In the genomic region with DNA sequence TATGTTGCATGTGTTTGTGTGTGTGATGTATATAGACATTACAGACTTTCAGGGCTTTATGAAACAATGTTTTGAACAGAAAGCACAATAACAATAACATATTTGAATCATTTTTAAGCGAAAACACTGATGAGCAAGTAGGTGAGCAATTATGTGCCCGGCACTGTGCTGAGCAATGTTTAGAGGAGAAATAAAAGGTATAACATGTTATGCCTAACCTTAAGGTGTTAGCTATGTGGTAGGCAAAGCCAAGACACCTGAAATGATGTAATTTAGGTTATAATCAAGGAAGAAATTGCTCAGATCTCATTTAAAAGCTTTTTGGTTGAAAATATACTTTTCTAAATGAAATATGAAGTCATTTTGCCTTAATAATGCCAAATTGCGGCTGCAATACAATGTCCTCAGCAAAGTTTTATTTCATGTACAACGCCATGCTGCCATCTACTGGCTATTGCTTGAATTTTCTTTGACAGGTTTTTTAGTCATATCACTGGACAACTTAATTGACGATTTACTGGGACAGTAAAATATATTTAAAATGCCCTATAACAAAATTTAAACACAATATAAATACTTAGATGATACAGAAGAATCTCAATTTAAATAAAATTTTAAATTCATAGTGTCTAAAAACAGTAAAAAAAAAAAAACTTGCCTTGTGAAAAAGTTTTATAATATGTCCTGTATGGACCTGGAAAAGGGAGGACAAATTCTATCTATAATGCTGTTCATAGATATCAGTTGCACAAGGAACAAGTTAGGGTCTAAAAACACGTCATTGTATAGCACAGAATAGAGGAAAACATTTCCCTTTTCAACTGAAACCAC, we compare ENCODE assay signal across 8 cellular contexts.
DNase-seq lines count a peak whose midpoint lies in the region; ATAC-seq and TF ChIP-seq lines count a peak whose summit lies in the region.

No MANE protein-coding gene starts in this region.

- no peaks in the 10 kb centered on the region for H3K79me1 ChIP-seq in IMR-90 (ENCODE audit: low read depth in 1 of 2, low read length in 2 of 2)

- no peaks in the 10 kb centered on the region for H3K9me3 ChIP-seq in IMR-90 (ENCODE audit: control insufficient read depth, insufficient read depth, low read length)

- no peak overlapping the region for H2AK9ac ChIP-seq in IMR-90 (replicated peaks; ENCODE audit: low read depth, low read length, poor library complexity)

- BruUV-seq in IMR-90 (replicated peaks; lab: Mats Ljungman, UMichigan) = no TSS peak

- peak; percentile 74 for ATAC-seq in GM19372 (IDR thresholded peaks at IDR 0.05; ENCODE audit: low read depth, unreplicated experiment)
- ATAC-seq in IMR-90 (ENCODE audit: low read depth) = peak; percentile 67

- in situ Hi-C loops in IMR-90 (cut with MboI; ENCODE audit: low sequenced_read_pairs) = loop anchor here (5.0 to 25.0 kb wide), 2 partner anchors 205 to 535 kb away; no protein-coding TSS in a partner anchor

- H3K9ac ChIP-seq in IMR-90 (ENCODE audit: low read depth, low read length) = no peak overlapping the region

- H3K23ac ChIP-seq in IMR-90 (ENCODE audit: low read depth, low read length) = no peak overlapping the region

- POLR2A ChIA-PET in IMR-90 (lab: Charles Lee; ENCODE audit: unreplicated experiment) = no interaction called here

- no peak overlapping the region for H4K5ac ChIP-seq in IMR-90 (ENCODE audit: low read depth, low read length)

- no peaks in the 10 kb centered on the region for H4K20me1 ChIP-seq in IMR-90 (ENCODE audit: insufficient read depth, low read length)

- no peak overlapping the region for H2AK5ac ChIP-seq in IMR-90 (ENCODE audit: low read depth, low read length)

- H2BK120ac ChIP-seq in IMR-90 (ENCODE audit: low read depth, low read length) = no peak overlapping the region

- H4K8ac ChIP-seq in IMR-90 (ENCODE audit: low read depth in 2 of 2, low read length in 2 of 2) = no peak overlapping the region

- no CpG with 5 or more reads among the region's 6 CpGs for WGBS in IMR-90 (ENCODE audit: extremely low coverage in 2 of 2, insufficient read length in 1 of 2), 2 experiments

- H2BK5ac ChIP-seq in IMR-90 (ENCODE audit: low read depth, low read length, poor library complexity, severe bottlenecking) = no peak overlapping the region

- H3K4me3 ChIP-seq in IMR-90 (ENCODE audit: insufficient read depth, low read depth, low read length) = no peak overlapping the region

- TF ChIP-seq CTCF in IMR-90 (conservative IDR thresholded peaks at IDR 0.05; ENCODE audit: low read depth, low read length) = peak; percentile 82

- CTCF ChIA-PET in IMR-90 (lab: Yijun Ruan, JAX) = interaction anchor here (0.6 to 4.7 kb wide), 9 partner anchors 14 to 435 kb away, joined by 3 to 35 read pairs (median 4); no protein-coding TSS in a partner anchor

- H3K18ac ChIP-seq in IMR-90 (ENCODE audit: low read depth, low read length) = no peak overlapping the region

- H3K9me1 ChIP-seq in IMR-90 (ENCODE audit: insufficient read depth, low read length) = no peaks in the 10 kb centered on the region

- H2BK20ac ChIP-seq in IMR-90 (ENCODE audit: low read depth, low read length) = no peak overlapping the region

- H3K27me3 ChIP-seq in IMR-90 (ENCODE audit: control insufficient read depth, insufficient read depth, low read length) = peaks cover 1% of the 10 kb centered on the region; the same call in 1 of the 2 replicates

- H3K36me3 ChIP-seq in IMR-90 (ENCODE audit: control insufficient read depth, insufficient read depth, low read length) = no peaks in the 10 kb centered on the region

- intact Hi-C loops in IMR-90 (cut with micrococcal nuclease) = loop anchor here (1.0 to 10.0 kb wide), 5 partner anchors 122 to 546 kb away; no protein-coding TSS in a partner anchor

- peak; percentile 32 for DNase-seq in NCI-H1436 (lab: John Stamatoyannopoulos, UW)
- DNase-seq in NCI-H1436 treated with DMSO at 0.1 percent for 48 hours (lab: John Stamatoyannopoulos, UW) = no peak
- DNase-seq in IMR-90 = peak; percentile 69
- peak; percentile 22 for DNase-seq in SKM-1 treated with dmso at 0.1 percent for 144 hours (lab: John Stamatoyannopoulos, UW; ENCODE audit: unreplicated experiment)
- peak; percentile 76 for DNase-seq in dedifferentiated amniotic fluid mesenchymal stem cell (ENCODE audit: extremely low spot score)
- DNase-seq in middle frontal gyrus (ENCODE audit: extremely low spot score, low spot score) = peak; percentile 65
- DNase-seq in UCSD-AML1 (lab: John Stamatoyannopoulos, UW; ENCODE audit: unreplicated experiment) = no peak

- H3K4me2 ChIP-seq in IMR-90 (ENCODE audit: low read depth, low read length) = no peak overlapping the region

- no peak overlapping the region for H3K27ac ChIP-seq in IMR-90 (ENCODE audit: insufficient read depth, low read length)

- TF ChIP-seq POLR2A in IMR-90 (IDR thresholded peaks at IDR 0.05; ENCODE audit: low read depth, low read length) = no peak

- H3K56ac ChIP-seq in IMR-90 (ENCODE audit: extremely low read depth, insufficient read depth, low read length) = no peak overlapping the region

- H3K14ac ChIP-seq in IMR-90 (replicated peaks; ENCODE audit: low read depth, low read length) = no peak overlapping the region

- no peak overlapping the region for H2BK15ac ChIP-seq in IMR-90 (ENCODE audit: low read depth, low read length)

- H3K4ac ChIP-seq in IMR-90 (ENCODE audit: low read depth, low read length) = no peak overlapping the region

- H4K91ac ChIP-seq in IMR-90 (ENCODE audit: insufficient read depth, low read depth, low read length) = no peak overlapping the region

- no peaks in the 10 kb centered on the region for H3K4me1 ChIP-seq in IMR-90 (ENCODE audit: control insufficient read depth, insufficient read depth, low read length)

- dilution Hi-C loops in IMR-90 (cut with HindIII; ENCODE audit: low sequenced_read_pairs, unreplicated experiment) = no loop called here

- peak; percentile 83 for TF ChIP-seq RAD21 in IMR-90 (IDR thresholded peaks at IDR 0.05; ENCODE audit: low read length)

- H2AFZ ChIP-seq in IMR-90 (replicated peaks; ENCODE audit: low read length, poor library complexity) = no peak overlapping the region

TF ChIP-seq in IMR-90, 13 proteins besides CTCF, POLR2A, EP300 and RAD21:
- TF ChIP-seq SMC3 (IDR thresholded peaks at IDR 0.05; ENCODE audit: low read depth, low read length) (peak; percentile 76), NFE2L2 (IDR thresholded peaks at IDR 0.05; ENCODE audit: low read depth, low read length) (no peak), CEBPB (IDR thresholded peaks at IDR 0.05; ENCODE audit: low read depth, low read length) (no peak)
- TF ChIP-seq, protein P1, sequence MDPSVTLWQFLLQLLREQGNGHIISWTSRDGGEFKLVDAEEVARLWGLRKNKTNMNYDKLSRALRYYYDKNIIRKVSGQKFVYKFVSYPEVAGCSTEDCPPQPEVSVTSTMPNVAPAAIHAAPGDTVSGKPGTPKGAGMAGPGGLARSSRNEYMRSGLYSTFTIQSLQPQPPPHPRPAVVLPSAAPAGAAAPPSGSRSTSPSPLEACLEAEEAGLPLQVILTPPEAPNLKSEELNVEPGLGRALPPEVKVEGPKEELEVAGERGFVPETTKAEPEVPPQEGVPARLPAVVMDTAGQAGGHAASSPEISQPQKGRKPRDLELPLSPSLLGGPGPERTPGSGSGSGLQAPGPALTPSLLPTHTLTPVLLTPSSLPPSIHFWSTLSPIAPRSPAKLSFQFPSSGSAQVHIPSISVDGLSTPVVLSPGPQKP (IDR thresholded peaks at IDR 0.05; ENCODE audit: borderline replicate concordance, low read depth, low read length) = no peak

Comparison
In these comparisons a context has a peak if more than half of its experiments do, and no peak if none do; other contexts are left out.
1. DNase-seq: peak in NCI-H1436 (single experiment), IMR-90 (single experiment), SKM-1 treated with dmso at 0.1 percent for 144 hours (single experiment), dedifferentiated amniotic fluid mesenchymal stem cell (single experiment) and middle frontal gyrus (single experiment); none in NCI-H1436 treated with DMSO at 0.1 percent for 48 hours (single experiment) and UCSD-AML1 (single experiment).